Comparison of ENCODE assay signal across 17 cellular contexts in the genomic region with DNA sequence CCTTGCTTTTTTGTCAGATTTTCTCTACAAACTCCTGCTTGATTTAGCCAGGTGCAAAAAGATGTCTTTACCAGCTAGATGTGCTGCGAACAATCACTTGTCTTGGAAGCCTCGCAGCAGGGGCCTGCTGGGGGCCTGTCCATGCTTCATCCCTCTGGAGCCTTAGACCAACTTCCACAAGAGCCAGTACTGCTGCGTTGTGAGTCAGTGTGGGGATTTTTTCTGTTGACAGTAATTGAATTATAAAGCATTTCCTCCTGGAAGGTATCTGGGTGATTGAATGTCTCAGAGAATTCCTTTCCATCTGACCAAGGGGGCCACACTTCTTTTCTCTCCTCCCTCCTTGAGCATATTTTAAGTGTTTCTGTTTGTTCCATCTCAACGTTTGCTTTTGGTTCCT. TPM values are rescaled to one million over a fixed set of nuclear protein-coding genes. Genes with fewer than 3 reads are reported as not detected.
DNase-seq lines count a peak whose midpoint lies in the region; ATAC-seq, FAIRE-seq and TF ChIP-seq lines count a peak whose summit lies in the region.
"Had no signal": no experiment of that assay in that cellular context is flagged by ENCODE, and none has a peak within 500 bp of the region (broad histone marks: within the 10 kb centered on the region; RNA-seq: fewer than 3 reads in every experiment).

No MANE protein-coding gene starts in this region.

- H3K27me3 ChIP-seq in adipocyte (replicated peaks; ENCODE audit: control insufficient read depth, insufficient read depth, low read length) (no peaks in the 10 kb centered on the region), small intestine (ENCODE audit: control insufficient read depth in 2 of 2, insufficient read depth in 2 of 2, low read length in 2 of 2) (no peaks in the 10 kb centered on the region)

- ATAC-seq in HG03045 (IDR thresholded peaks at IDR 0.05; ENCODE audit: unreplicated experiment), result no peak
- no peak for ATAC-seq in activated T-cell treated with anti-CD3 and anti-CD28 coated beads, Interleukin-2, amount 50 U/mL, for 4 hours

- no peaks in the 10 kb centered on the region for H3K9me3 Mint-ChIP-seq in HFFc6
- no peaks in the 10 kb centered on the region for H3K9me3 Mint-ChIP-seq in activated T-cell treated with anti-CD3 and anti-CD28 coated beads, Interleukin-2, amount 50 U/mL, for 4 hours
- H3K9me3 Mint-ChIP-seq: immature natural killer cell had no signal

- H3K4me3 ChIP-seq in adipocyte (ENCODE audit: low read length), result no peak overlapping the region
- no peak overlapping the region for H3K4me3 ChIP-seq in fibroblast of the aortic adventitia (ENCODE audit: low read depth, low read length)
- H3K4me3 ChIP-seq in small intestine (ENCODE audit: low read depth in 1 of 2, low read length in 2 of 2), result no peak overlapping the region
- H3K4me3 ChIP-seq: psoas muscle had no signal

- H3K4me1 Mint-ChIP-seq in HFFc6 (ENCODE audit: low read depth), result peaks cover 34% of the 10 kb centered on the region
- H3K4me1 Mint-ChIP-seq in activated T-cell treated with anti-CD3 and anti-CD28 coated beads, Interleukin-2, amount 50 U/mL, for 4 hours (ENCODE audit: low read depth), result peaks cover 25% of the 10 kb centered on the region
- H3K4me1 Mint-ChIP-seq: immature natural killer cell had no signal

- H3K9me3 ChIP-seq in adipocyte (ENCODE audit: control insufficient read depth, low read length) (no peaks in the 10 kb centered on the region), small intestine (ENCODE audit: control insufficient read depth, low read depth) (no peaks in the 10 kb centered on the region)
- H3K9me3 ChIP-seq: psoas muscle had no signal

- peak overlapping the region; percentile 69 for H3K27ac Mint-ChIP-seq in HFFc6
- H3K27ac Mint-ChIP-seq: immature natural killer cell had no signal

- TF ChIP-seq CTCF in HFFc6 (IDR thresholded peaks at IDR 0.05), result no peak
- no peak for TF ChIP-seq CTCF in fibroblast of the aortic adventitia (IDR thresholded peaks at IDR 0.05; ENCODE audit: insufficient read depth, low read length)

- H3K36me3 Mint-ChIP-seq in HFFc6 (ENCODE audit: low read depth), result peaks cover 22% of the 10 kb centered on the region
- peaks cover 6% of the 10 kb centered on the region for H3K36me3 Mint-ChIP-seq in activated T-cell treated with anti-CD3 and anti-CD28 coated beads, Interleukin-2, amount 50 U/mL, for 4 hours (ENCODE audit: insufficient read depth)

- H3K4me1 ChIP-seq in adipocyte (ENCODE audit: control insufficient read depth, insufficient read depth, low read length) (peaks cover 30% of the 10 kb centered on the region), small intestine (ENCODE audit: control insufficient read depth in 2 of 2, insufficient read depth in 1 of 2, low read depth in 1 of 2, low read length in 1 of 2) (peaks cover 0 to 4% of the 10 kb centered on the region in 2 donors)

- no peak overlapping the region for H3K4me3 Mint-ChIP-seq in HFFc6
- H3K4me3 Mint-ChIP-seq in activated T-cell treated with anti-CD3 and anti-CD28 coated beads, Interleukin-2, amount 50 U/mL, for 4 hours, result no peak overlapping the region
- H3K4me3 Mint-ChIP-seq: immature natural killer cell had no signal

- H3K9ac ChIP-seq in adipocyte (ENCODE audit: low read length), result no peak overlapping the region

- H3K27ac ChIP-seq in small intestine (ENCODE audit: low read depth in 1 of 2, low read length in 1 of 2), result no peak overlapping the region
- H3K27ac ChIP-seq: HL-60, psoas muscle had no signal

- DNase-seq in A172 (ENCODE audit: low spot score), result peak; percentile 51
- DNase-seq in HFFc6, result peak; percentile 10
- peak; percentile 46 for DNase-seq in adipocyte (ENCODE audit: low read depth)
- peak; percentile 25 for DNase-seq in fibroblast of the aortic adventitia (ENCODE audit: low read depth)
- DNase-seq in NCI-H1436 (lab: John Stamatoyannopoulos, UW), result no peak
- DNase-seq in activated T-cell treated with anti-CD3 and anti-CD28 coated beads, Interleukin-2, amount 50 U/mL, for 4 hours, result no peak
- no peak for DNase-seq in small intestine
- DNase-seq: activated CD4-positive, alpha-beta T cell treated with anti-CD3 and anti-CD28 coated beads for 1 hour; activated effector memory CD4-positive, alpha-beta T cell treated with Interleukin-2 at 50 U/mL for 16 hours; DND-41; immature natural killer cell; psoas muscle; stimulated activated CD4-positive, alpha-beta T cell treated with anti-CD3 and anti-CD28 coated beads, Interleukin-4, amount 100 ng/mL, for 24 hours; stimulated activated naive CD4-positive, alpha-beta T cell had no signal

- FAIRE-seq in small intestine (lab: Jason Lieb, UNC), result no peak
- FAIRE-seq: colon had no signal

- H3K36me3 ChIP-seq in adipocyte (ENCODE audit: control insufficient read depth, insufficient read depth, low read length, severe bottlenecking) (peaks cover 13% of the 10 kb centered on the region), small intestine (ENCODE audit: control insufficient read depth in 2 of 2, insufficient read depth in 2 of 2, low read length in 2 of 2) (peaks cover 0 to 4% of the 10 kb centered on the region in 2 donors)

- WGBS in small intestine, 3 donors, result 68 to 79% (median 78%) methylated on average over 4 of the region's 4 CpGs

- H3K27me3 Mint-ChIP-seq in HFFc6 (ENCODE audit: insufficient read depth), result peaks cover 1% of the 10 kb centered on the region; the same call in 1 of the 2 replicates
- H3K27me3 Mint-ChIP-seq in activated T-cell treated with anti-CD3 and anti-CD28 coated beads, Interleukin-2, amount 50 U/mL, for 4 hours (ENCODE audit: low read depth), result no peaks in the 10 kb centered on the region

RNA-seq across cellular contexts. Expression of gene LDLRAP1, which starts 40.4 kb away (rescaled TPM):
- 8.0 and 12.7 TPM in 2 replicates for total RNA-seq in A172 (2014; rRNA removed; shearing (Covaris generic))
- total RNA-seq in HFFc6 (2021; fragmentation: NEBNext Ultra II Directional; extraction: Animal tissue kit (Norgen Biotek cat#: 25700)), result 10 to 100 TPM; 10.4 to 14.1 (median 12.7) TPM
- total RNA-seq in fibroblast of the aortic adventitia (ENCODE audit: low replicate concordance), result 5.3 and 12.4 TPM in 2 replicates
- total RNA-seq in activated T-cell treated with anti-CD3 and anti-CD28 coated beads, Interleukin-2, amount 50 U/mL, for 4 hours, result 10 to 100 TPM in 1 of 3 donors, 1 to 10 TPM in 2; 7.6 to 11.4 (median 9.2) TPM
- 10 to 100 TPM in 2 of 3 donors, 1 to 10 TPM in 1; 9.5 to 18.2 (median 13.0) TPM for polyA plus RNA-seq in small intestine

Comparison
In these comparisons a context has a peak if more than half of its experiments do, and no peak if none do; other contexts are left out.
1. DNase-seq: peak in A172 (single experiment), HFFc6 (single experiment), adipocyte (single experiment) and fibroblast of the aortic adventitia (single experiment); none in NCI-H1436 (single experiment), activated T-cell treated with anti-CD3 and anti-CD28 coated beads, Interleukin-2, amount 50 U/mL, for 4 hours (single experiment) and small intestine (single experiment).